Comparison of ENCODE assay signal across 8 cellular contexts in the genomic region with DNA sequence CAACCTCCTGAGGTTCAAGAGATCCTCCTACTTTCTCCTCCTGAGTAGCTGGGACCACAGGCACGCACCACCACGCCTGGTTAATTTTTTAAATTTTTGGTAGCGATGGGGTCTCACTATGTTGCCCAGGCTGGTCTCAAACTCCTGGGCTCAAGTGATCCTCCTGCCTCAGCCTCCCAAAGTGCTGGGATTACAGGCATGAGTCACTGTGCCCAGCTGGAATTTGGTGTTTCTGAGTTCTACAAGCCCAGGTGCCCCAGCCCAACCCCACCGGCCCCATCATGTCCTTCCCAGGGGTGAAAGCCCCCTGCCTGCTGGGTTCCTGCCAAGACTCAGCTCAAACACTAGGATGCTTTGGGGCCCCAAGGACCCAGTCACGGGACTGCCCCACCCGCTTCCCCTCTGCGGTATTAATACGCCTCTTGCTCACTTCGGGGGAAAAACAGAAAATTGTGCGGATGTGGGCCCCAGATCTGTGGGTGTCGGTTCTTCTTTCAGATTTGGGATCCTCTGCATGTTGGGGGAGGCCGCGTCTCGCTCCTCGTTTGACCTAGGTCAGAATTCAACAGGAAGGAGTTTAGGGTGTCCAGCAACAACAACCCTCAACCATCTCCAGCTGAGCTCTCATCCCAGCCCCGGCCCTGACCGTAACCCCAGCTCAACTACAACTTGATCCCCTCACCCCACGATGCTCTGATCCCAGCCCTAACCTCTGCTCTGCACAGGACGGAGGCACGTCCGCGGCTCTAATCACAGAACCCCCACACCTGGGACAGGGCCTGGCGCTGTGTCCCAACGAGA. TPM values are rescaled to one million over a fixed set of nuclear protein-coding genes. Genes with fewer than 3 reads are reported as not detected.
DNase-seq lines count a peak whose midpoint lies in the region; ATAC-seq and TF ChIP-seq lines count a peak whose summit lies in the region.

No MANE protein-coding gene starts in this region.

- H3K27ac Mint-ChIP-seq in natural killer cell treated with Interleukin-12 subunit alpha and Interleukin-12 subunit beta and Interleukin-15 and Interleukin-18, amount 100 ng/mL, for 72 hours = peak overlapping the region in 1 of 2 donors; percentile 76

- H3K4me1 ChIP-seq in transverse colon = no peaks in the 10 kb centered on the region

- in situ Hi-C loops in transverse colon (cut with MboI; ENCODE audit: low pct_ligation_motif_present in 1 of 4, low pct_unique_long_range_greater_than_20kb in 1 of 4, low sequenced_read_pairs in 3 of 4) (no loop called here), G401 (cut with HindIII; ENCODE audit: low sequenced_read_pairs) (no loop called here)

- H3K4me1 Mint-ChIP-seq in natural killer cell treated with Interleukin-12 subunit alpha and Interleukin-12 subunit beta and Interleukin-15 and Interleukin-18, amount 100 ng/mL, for 72 hours (ENCODE audit: low read depth in 2 of 2) = peaks cover 16 to 20% of the 10 kb centered on the region in 2 donors

- TF ChIP-seq EP300 in transverse colon (IDR thresholded peaks at IDR 0.05; ENCODE audit: low read depth) = no peak

- H3K9me3 Mint-ChIP-seq in natural killer cell treated with Interleukin-12 subunit alpha and Interleukin-12 subunit beta and Interleukin-15 and Interleukin-18, amount 100 ng/mL, for 72 hours = no peaks in the 10 kb centered on the region

- intact Hi-C loops in transverse colon (cut with DNase I; ENCODE audit: low total_unique reads) = no loop called here

- peak overlapping the region; percentile 22 to 61 (median 35) for H3K27ac ChIP-seq in transverse colon

- H3K36me3 Mint-ChIP-seq in natural killer cell treated with Interleukin-12 subunit alpha and Interleukin-12 subunit beta and Interleukin-15 and Interleukin-18, amount 100 ng/mL, for 72 hours = no peaks in the 10 kb centered on the region

- peak overlapping the region; percentile 60 for H3K4me3 Mint-ChIP-seq in natural killer cell treated with Interleukin-12 subunit alpha and Interleukin-12 subunit beta and Interleukin-15 and Interleukin-18, amount 100 ng/mL, for 72 hours

- 47 to 55% methylated on average over 3 to 24 of the region's 24 CpGs for WGBS in transverse colon (ENCODE audit: low coverage in 1 of 2), 2 donors

- no peak for TF ChIP-seq CTCF in transverse colon (IDR thresholded peaks at IDR 0.05)

- peaks cover 8 to 14% of the 10 kb centered on the region in 2 donors for H3K27me3 Mint-ChIP-seq in natural killer cell treated with Interleukin-12 subunit alpha and Interleukin-12 subunit beta and Interleukin-15 and Interleukin-18, amount 100 ng/mL, for 72 hours

- DNase-seq in NOMO-1 treated with dmso at 0.1 percent for 144 hours (lab: John Stamatoyannopoulos, UW; ENCODE audit: unreplicated experiment) = peak; percentile 87
- peak; percentile 59 for DNase-seq in activated T-helper 1 cell treated with Interleukin-2 at 50 U/mL for 16 hours (ENCODE audit: low read depth)
- peak; percentile 82 for DNase-seq in natural killer cell treated with Interleukin-12 subunit alpha and Interleukin-12 subunit beta and Interleukin-15 and Interleukin-18, amount 100 ng/mL, for 72 hours (ENCODE audit: low spot score)
- peak; percentile 72 for DNase-seq in transverse colon
- no peak for DNase-seq in COLO668 (lab: John Stamatoyannopoulos, UW; ENCODE audit: unreplicated experiment)
- DNase-seq in GOT3 (lab: John Stamatoyannopoulos, UW) = no peak
- no peak for DNase-seq in G401 (ENCODE audit: low spot score)

- H3K27me3 ChIP-seq in transverse colon = peaks cover 6% of the 10 kb centered on the region

- no peaks in the 10 kb centered on the region for H3K9me3 ChIP-seq in transverse colon

- H3K4me3 ChIP-seq in transverse colon = no peak overlapping the region

- H3K36me3 ChIP-seq in transverse colon = no peaks in the 10 kb centered on the region

- peak; percentile 41 for ATAC-seq in GM19467 (IDR thresholded peaks at IDR 0.05; ENCODE audit: unreplicated experiment)
- ATAC-seq in natural killer cell treated with Interleukin-12 subunit alpha and Interleukin-12 subunit beta and Interleukin-15 and Interleukin-18, amount 100 ng/mL, for 72 hours = peak; percentile 83 to 88

- no peak for TF ChIP-seq POLR2A in transverse colon (IDR thresholded peaks at IDR 0.05)

RNA-seq across cellular contexts. Expression of gene FCER2, which starts 3.7 kb away (rescaled TPM):
- total RNA-seq in natural killer cell treated with Interleukin-12 subunit alpha and Interleukin-12 subunit beta and Interleukin-15 and Interleukin-18, amount 100 ng/mL, for 72 hours = under 1 TPM in 1 of 2 donors, not detected in 1; 0.78 TPM
- 10 to 100 TPM in 1 of 4 donors, 1 to 10 TPM in 1, under 1 TPM in 1, not detected in 1; 0.27 to 10.1 (median 4.3) TPM for total RNA-seq in transverse colon
- total RNA-seq in G401 (2014; rRNA removed; shearing (Covaris generic)) = not detected in 2 replicates

RNA-seq across cellular contexts. Expression of gene TRAPPC5, which starts 25.0 kb away (rescaled TPM):
- total RNA-seq in natural killer cell treated with Interleukin-12 subunit alpha and Interleukin-12 subunit beta and Interleukin-15 and Interleukin-18, amount 100 ng/mL, for 72 hours = 10 to 100 TPM; 57.9 to 75.7 TPM
- 10 to 100 TPM; 15.1 to 63.5 (median 34.4) TPM for total RNA-seq in transverse colon
- 131 and 153 TPM in 2 replicates for total RNA-seq in G401 (2014; rRNA removed; shearing (Covaris generic))

RNA-seq across cellular contexts. Expression of gene CLEC4G, which starts 26.3 kb away (rescaled TPM):
- total RNA-seq in natural killer cell treated with Interleukin-12 subunit alpha and Interleukin-12 subunit beta and Interleukin-15 and Interleukin-18, amount 100 ng/mL, for 72 hours = not detected
- 1 to 10 TPM in 1 of 4 donors, under 1 TPM in 1, not detected in 2; 0.55 to 1.1 TPM for total RNA-seq in transverse colon
- not detected in 2 replicates for total RNA-seq in G401 (2014; rRNA removed; shearing (Covaris generic))

RNA-seq across cellular contexts. Expression of gene MCEMP1, which starts 28.7 kb away (rescaled TPM):
- not detected for total RNA-seq in natural killer cell treated with Interleukin-12 subunit alpha and Interleukin-12 subunit beta and Interleukin-15 and Interleukin-18, amount 100 ng/mL, for 72 hours
- under 1 TPM in 1 of 4 donors, not detected in 3; 0.41 TPM for total RNA-seq in transverse colon
- total RNA-seq in G401 (2014; rRNA removed; shearing (Covaris generic)) = not detected in 2 replicates

RNA-seq across cellular contexts. Expression of gene RETN, which starts 36.7 kb away (rescaled TPM):
- not detected for total RNA-seq in natural killer cell treated with Interleukin-12 subunit alpha and Interleukin-12 subunit beta and Interleukin-15 and Interleukin-18, amount 100 ng/mL, for 72 hours
- not detected for total RNA-seq in transverse colon
- total RNA-seq in G401 (2014; rRNA removed; shearing (Covaris generic)) = not detected in 2 replicates

Comparison
In these comparisons a context has a peak if more than half of its experiments do, and no peak if none do; other contexts are left out.
1. DNase-seq: peak in NOMO-1 treated with dmso at 0.1 percent for 144 hours (single experiment), activated T-helper 1 cell treated with Interleukin-2 at 50 U/mL for 16 hours (single experiment), natural killer cell treated with Interleukin-12 subunit alpha and Interleukin-12 subunit beta and Interleukin-15 and Interleukin-18, amount 100 ng/mL, for 72 hours (single experiment) and transverse colon (single experiment); none in COLO668 (single experiment), GOT3 (single experiment) and G401 (single experiment).